In the genomic region with DNA sequence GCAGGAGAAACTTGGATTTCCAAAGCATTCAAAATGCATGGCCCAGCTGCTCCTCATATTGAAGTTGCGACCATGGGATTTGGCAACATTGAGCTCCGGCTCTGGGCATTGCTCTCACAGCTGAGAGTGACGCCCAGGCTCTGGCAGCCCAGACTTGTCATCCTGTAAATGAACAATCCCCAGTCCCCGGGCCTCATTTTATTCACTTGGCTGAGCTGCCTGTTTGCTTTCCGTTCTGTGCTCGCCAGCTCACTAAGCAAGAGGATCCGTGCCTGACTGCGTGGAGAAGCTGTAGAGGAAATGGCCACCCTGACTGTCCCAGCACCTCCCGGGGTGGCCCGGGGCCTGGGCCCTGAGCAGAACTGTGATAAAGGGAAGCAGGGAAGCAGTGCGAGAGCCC, we compare ENCODE assay signal across 9 cellular contexts.
DNase-seq lines count a peak whose midpoint lies in the region; ATAC-seq lines count a peak whose summit lies in the region.
"Had no signal": no experiment of that assay in that cellular context is flagged by ENCODE, and none has a peak within 500 bp of the region (broad histone marks: within the 10 kb centered on the region; RNA-seq: fewer than 3 reads in every experiment).

No MANE protein-coding gene starts in this region.

- H3K4me2 ChIP-seq in BLaER1, result 0 out of 2 replicates have a peak overlapping the region, but pooled peaks have one; percentile 8

- H4K20me1 ChIP-seq in BLaER1, result no peaks in the 10 kb centered on the region

- H3K4me1 ChIP-seq in BLaER1, result peaks cover 15% of the 10 kb centered on the region; the same call in 1 of the 2 replicates

- intact Hi-C loops in Right ventricle myocardium superior (cut with DNase I), result loop anchor here (10.0 kb wide), 3 partner anchors 139 to 351 kb away; no protein-coding TSS in a partner anchor

- H3K9ac ChIP-seq in BLaER1, result no peak overlapping the region

- H3K27me3 ChIP-seq in BLaER1, result no peaks in the 10 kb centered on the region

- no peak overlapping the region for H3K4me3 ChIP-seq in BLaER1

- H3K27ac ChIP-seq in BLaER1, result no peak overlapping the region

- H3K36me3 ChIP-seq in BLaER1, result no peaks in the 10 kb centered on the region

- ATAC-seq in Right ventricle myocardium superior (ENCODE audit: poor library complexity) (peak; percentile 90), HG03135 (IDR thresholded peaks at IDR 0.05; ENCODE audit: unreplicated experiment) (no peak), HG03378 (IDR thresholded peaks at IDR 0.05; ENCODE audit: unreplicated experiment) (no peak)

- no peaks in the 10 kb centered on the region for H3K9me3 ChIP-seq in BLaER1

- DNase-seq in amygdala (lab: John Stamatoyannopoulos, UW), result peak in 53 of 56 donors; percentile 13 to 92 (median 68)
- peak; percentile 90 for DNase-seq in Right ventricle myocardium superior
- peak; percentile 59 for DNase-seq in occipital lobe (lab: John Stamatoyannopoulos, UW)
- no peak for DNase-seq in T-helper 1 cell
- DNase-seq in EL, result no peak
- DNase-seq: CD4-positive, CD25-positive, alpha-beta regulatory T cell had no signal

Comparison
In these comparisons a context has a peak if more than half of its experiments do, and no peak if none do; other contexts are left out.
1. DNase-seq: peak in amygdala (53 of 56), Right ventricle myocardium superior (single experiment) and occipital lobe (single experiment); none in T-helper 1 cell (0 of 5) and EL (single experiment).